23 cellular contexts compared by ENCODE assay signal in genomic region chr4:8092282-8092681, GRCh38.
"Had no signal": no experiment of that assay in that cellular context is flagged by ENCODE, and none has a peak within 500 bp of the region (broad histone marks: within the 10 kb centered on the region; RNA-seq: fewer than 3 reads in every experiment).

No MANE protein-coding gene starts in this region.

- H3K27me3 ChIP-seq: dorsolateral prefrontal cortex, neutrophil, pancreas, right lobe of liver, tibial nerve, upper lobe of left lung had no signal

- H3K4me1 Mint-ChIP-seq: memory B cell, mesothelial cell of epicardium had no signal

- DNase-seq: cortex of kidney; dorsolateral prefrontal cortex; effector CD4-positive, alpha-beta T cell; head of caudate nucleus; left ventricle myocardium superior; lower lobe of right lung; naive B cell; pancreas; right lobe of liver; small intestine; stimulated activated CD4-positive, alpha-beta T cell treated with anti-CD3 and anti-CD28 coated beads, Interleukin-15, amount 100 ng/mL, for 24 hours; stimulated activated CD4-positive, alpha-beta T cell treated with anti-CD3 and anti-CD28 coated beads, Interleukin-2, amount 100 ng/mL, for 48 hours; stimulated activated naive B cell treated with anti-CD40 and anti-IgM and Interleukin-4, amounts not matched to agents 10 μg/mL and 1 μg/mL and 100 μg/mL, for 72 hours; upper lobe of left lung had no signal

- H3K4me3 Mint-ChIP-seq: memory B cell; mesothelial cell of epicardium; naive B cell; natural killer cell treated with Interleukin-12 subunit alpha and Interleukin-12 subunit beta and Interleukin-15 and Interleukin-18, amount 100 ng/mL, for 72 hours; neural crest cell; stimulated activated naive B cell treated with anti-CD40 and anti-IgM and Interleukin-4, amounts not matched to agents 10 μg/mL and 1 μg/mL and 100 μg/mL, for 72 hours; stimulated activated naive CD8-positive, alpha-beta T cell treated with anti-CD3 and anti-CD28 coated beads, Interleukin-15, Interleukin-2, amounts not matched to agents 100 ng/mL and 50 ng/mL, for 24 hours had no signal

- H3K4me1 ChIP-seq: lower lobe of right lung, pancreas, right lobe of liver, upper lobe of left lung had no signal

- H3K9me3 ChIP-seq: neutrophil, pancreas had no signal

- ATAC-seq: left ventricle myocardium superior; lower lobe of right lung; mucosa of descending colon; natural killer cell treated with Interleukin-12 subunit alpha and Interleukin-12 subunit beta and Interleukin-15 and Interleukin-18, amount 100 ng/mL, for 72 hours; pancreas; right lobe of liver; stimulated activated naive B cell treated with anti-CD40 and anti-IgM and Interleukin-4, amounts not matched to agents 10 μg/mL and 1 μg/mL and 100 μg/mL, for 72 hours had no signal

- H3K27ac Mint-ChIP-seq: memory B cell; mesothelial cell of epicardium; naive B cell; natural killer cell treated with Interleukin-12 subunit alpha and Interleukin-12 subunit beta and Interleukin-15 and Interleukin-18, amount 100 ng/mL, for 72 hours; stimulated activated naive B cell treated with anti-CD40 and anti-IgM and Interleukin-4, amounts not matched to agents 10 μg/mL and 1 μg/mL and 100 μg/mL, for 72 hours; stimulated activated naive CD8-positive, alpha-beta T cell treated with anti-CD3 and anti-CD28 coated beads, Interleukin-15, Interleukin-2, amounts not matched to agents 100 ng/mL and 50 ng/mL, for 24 hours had no signal

- H3K4me3 ChIP-seq: dorsolateral prefrontal cortex, lower lobe of right lung, mucosa of descending colon, pancreas, right lobe of liver, thoracic aorta, tibial nerve, upper lobe of left lung had no signal

- H3K36me3 ChIP-seq: lower lobe of right lung, neutrophil, pancreas, right lobe of liver, upper lobe of left lung had no signal

- H3K27me3 Mint-ChIP-seq: memory B cell; natural killer cell treated with Interleukin-12 subunit alpha and Interleukin-12 subunit beta and Interleukin-15 and Interleukin-18, amount 100 ng/mL, for 72 hours; stimulated activated naive B cell treated with anti-CD40 and anti-IgM and Interleukin-4, amounts not matched to agents 10 μg/mL and 1 μg/mL and 100 μg/mL, for 72 hours; stimulated activated naive CD8-positive, alpha-beta T cell treated with anti-CD3 and anti-CD28 coated beads, Interleukin-15, Interleukin-2, amounts not matched to agents 100 ng/mL and 50 ng/mL, for 24 hours had no signal

- H3K27ac ChIP-seq: dorsolateral prefrontal cortex, lower lobe of right lung, neutrophil, pancreas, right lobe of liver, thoracic aorta, tibial nerve, upper lobe of left lung had no signal
